16 cellular contexts compared by ENCODE assay signal in the genomic region with DNA sequence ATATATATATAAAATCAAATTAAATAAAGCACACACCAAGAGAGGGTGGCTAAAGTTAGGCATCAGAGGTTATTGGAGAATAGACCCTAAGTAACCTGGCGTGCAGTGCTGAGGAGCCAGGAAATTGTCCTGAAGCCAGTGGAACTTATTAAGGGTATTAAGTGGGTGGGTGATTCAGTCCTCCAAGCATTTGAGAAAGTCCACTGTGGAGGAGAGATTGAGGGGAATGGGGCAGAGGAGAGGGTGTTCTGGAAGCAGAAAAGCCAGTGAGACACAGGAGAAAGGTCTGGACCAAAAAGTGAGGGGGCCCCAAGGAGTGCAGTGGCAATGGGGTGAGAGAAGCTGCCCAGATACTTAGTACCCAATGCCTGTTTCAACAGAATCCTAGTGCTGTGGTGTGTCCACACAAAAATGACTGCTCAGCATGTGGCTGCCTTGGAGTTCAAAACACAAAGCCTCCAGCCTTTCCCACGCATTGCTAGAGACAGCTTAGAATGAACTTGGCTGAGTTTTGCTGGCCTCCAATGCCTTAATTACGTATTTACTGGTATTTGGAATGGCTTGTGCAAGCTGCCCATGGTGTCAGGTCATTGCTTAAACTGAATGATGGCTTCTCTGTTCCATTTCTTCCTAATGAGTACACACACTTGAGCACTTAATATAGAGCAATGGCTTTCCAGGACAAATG. TPM values are rescaled to one million over a fixed set of nuclear protein-coding genes. Genes with fewer than 3 reads are reported as not detected.
DNase-seq lines count a peak whose midpoint lies in the region; ATAC-seq, FAIRE-seq and TF ChIP-seq lines count a peak whose summit lies in the region.
"Had no signal": no experiment of that assay in that cellular context is flagged by ENCODE, and none has a peak within 500 bp of the region (broad histone marks: within the 10 kb centered on the region; RNA-seq: fewer than 3 reads in every experiment).

No MANE protein-coding gene starts in this region.

- no peak for ATAC-seq in HepG2
- ATAC-seq: activated T-helper 17 cell treated with anti-CD3 and anti-CD28 coated beads, Interleukin-2, amount 50 U/mL, for 72 hours had no signal

- DNase-seq in HepG2 (ENCODE audit: low spot score) (no peak), cardiac septum (ENCODE audit: low spot score) (peak; percentile 54), nucleus accumbens (lab: John Stamatoyannopoulos, UW) (peak in 29 of 56 donors; percentile 5 to 92 (median 47)), HuH-7 (ENCODE audit: low spot score) (no peak), BE2C (no peak), NCI-H446 (lab: John Stamatoyannopoulos, UW) (no peak)
- no peak for DNase-seq in effector memory CD4-positive, alpha-beta T cell
- DNase-seq: activated CD4-positive, alpha-beta memory T cell treated with anti-CD3 and anti-CD28 coated beads for 36 hours; DMS 273 treated with DMSO at 0.1 percent for 48 hours; NCI-H146; NCI-H526 treated with DMSO at 0.1 percent for 48 hours; RPMI8226 had no signal

- H3K4me3 ChIP-seq in liver (ENCODE audit: low read depth in 1 of 3, low read length in 3 of 3) (no peak overlapping the region), HepG2 (replicated peaks in 1 of 3; ENCODE audit: insufficient read depth in 1 of 3, low read depth in 2 of 3, low read length in 3 of 3) (no peak overlapping the region), BE2C (ENCODE audit: low read depth, low read length) (no peak overlapping the region)
- no peak overlapping the region for H3K4me3 ChIP-seq in effector memory CD4-positive, alpha-beta T cell (ENCODE audit: insufficient read depth, low read depth, low read length, poor library complexity, severe bottlenecking)

- CTCF ChIA-PET in HepG2 (lab: Yijun Ruan, JAX; ENCODE audit: low intra/inter-chr PET ratio, low total read pairs) = no interaction called here

- H3K79me2 ChIP-seq in HepG2 (ENCODE audit: insufficient read depth, low read length) = no peaks in the 10 kb centered on the region

- no peaks in the 10 kb centered on the region for H4K20me1 ChIP-seq in HepG2 (ENCODE audit: insufficient read depth, low read length)

- H3K9me3 ChIP-seq in liver (ENCODE audit: control insufficient read depth in 4 of 4, low read length in 3 of 4) = no peaks in the 10 kb centered on the region
- no peaks in the 10 kb centered on the region for H3K9me3 ChIP-seq in HepG2 (ENCODE audit: low read length)
- no peaks in the 10 kb centered on the region for H3K9me3 ChIP-seq in BE2C
- no peaks in the 10 kb centered on the region for H3K9me3 ChIP-seq in effector memory CD4-positive, alpha-beta T cell (ENCODE audit: control insufficient read depth, low read length)

- no TSS peak for BruUV-seq in HepG2 (replicated peaks; lab: Mats Ljungman, UMichigan)

- POLR2A ChIA-PET in HepG2 (lab: Yijun Ruan, JAX) = no interaction called here

- H3K27me3 ChIP-seq in liver (ENCODE audit: control insufficient read depth in 4 of 4, insufficient read depth in 4 of 4, low read length in 3 of 4) (no peaks in the 10 kb centered on the region), HepG2 (ENCODE audit: control insufficient read depth in 1 of 2, insufficient read depth in 2 of 2, low read length in 2 of 2) (peaks cover 0 to 34% of the 10 kb centered on the region in 2 experiments; a peak in 3 of 5 replicates), BE2C (no peaks in the 10 kb centered on the region)
- no peaks in the 10 kb centered on the region for H3K27me3 ChIP-seq in effector memory CD4-positive, alpha-beta T cell (replicated peaks; ENCODE audit: control insufficient read depth, insufficient read depth, low read length, poor library complexity, severe bottlenecking)

- H3K27ac ChIP-seq in liver (ENCODE audit: low read depth in 1 of 2, low read length in 2 of 2) (peak overlapping the region in 1 of 2 donors; percentile 59), HepG2 (ENCODE audit: extremely low read length, insufficient read depth, low read length) (no peak overlapping the region)
- H3K27ac ChIP-seq in effector memory CD4-positive, alpha-beta T cell (ENCODE audit: insufficient read depth, low read length, poor library complexity, severe bottlenecking) = no peak overlapping the region
- H3K27ac ChIP-seq: epithelial cell of prostate had no signal

- TF ChIP-seq CTCF in liver (IDR thresholded peaks at IDR 0.05; ENCODE audit: low read depth, low read length, missing input control) = no peak
- no peak for TF ChIP-seq CTCF in HepG2 (CRISPR knock-in tag; IDR thresholded peaks at IDR 0.05)
- no peak for TF ChIP-seq CTCF in BE2C (IDR thresholded peaks at IDR 0.05; ENCODE audit: low read depth, low read length)

- no peak for FAIRE-seq in HepG2 (lab: Jason Lieb, UNC)
- FAIRE-seq: islet of Langerhans had no signal

- H3K4me1 ChIP-seq in liver (ENCODE audit: control insufficient read depth in 4 of 4, insufficient read depth in 4 of 4, low read length in 3 of 4) (no peaks in the 10 kb centered on the region), HepG2 (ENCODE audit: insufficient read depth, low read length) (no peaks in the 10 kb centered on the region), BE2C (no peaks in the 10 kb centered on the region)
- H3K4me1 ChIP-seq in effector memory CD4-positive, alpha-beta T cell (ENCODE audit: control insufficient read depth, insufficient read depth, low read length, poor library complexity, severe bottlenecking) = no peaks in the 10 kb centered on the region

- intact Hi-C loops in HepG2 (cut with micrococcal nuclease; ENCODE audit: unreplicated experiment) = no loop called here
- intact Hi-C loops in cardiac septum (cut with DNase I) = no loop called here

- H3K36me3 ChIP-seq in liver (ENCODE audit: control insufficient read depth in 4 of 4, insufficient read depth in 3 of 4, low read depth in 1 of 4, low read length in 3 of 4) (no peaks in the 10 kb centered on the region), HepG2 (replicated peaks in 1 of 2; ENCODE audit: control insufficient read depth in 1 of 2, insufficient read depth in 2 of 2, low read length in 2 of 2) (no peaks in the 10 kb centered on the region), BE2C (no peaks in the 10 kb centered on the region)
- no peaks in the 10 kb centered on the region for H3K36me3 ChIP-seq in effector memory CD4-positive, alpha-beta T cell (ENCODE audit: control insufficient read depth, insufficient read depth, low read length)

- no peak for TF ChIP-seq POLR2A in HepG2 (IDR thresholded peaks at IDR 0.05; ENCODE audit: insufficient read depth in 1 of 2, low read depth in 2 of 2, low read length in 2 of 2)

- TF ChIP-seq RAD21 in liver (IDR thresholded peaks at IDR 0.05) = no peak
- no peak for TF ChIP-seq RAD21 in HepG2 (CRISPR knock-in tag; IDR thresholded peaks at IDR 0.05)

- H3K4me2 ChIP-seq in HepG2 (ENCODE audit: low read depth, low read length) = no peak overlapping the region

- no peak overlapping the region for H2AFZ ChIP-seq in HepG2 (ENCODE audit: low read length)

- 88% methylated on average over 3 of the region's 3 CpGs for WGBS in liver
- 34% methylated on average over 1 of the region's 3 CpGs for WGBS in HepG2 (ENCODE audit: low lambda C conversion rate)

- H3K9ac ChIP-seq in liver (ENCODE audit: low read depth in 1 of 2, low read length in 2 of 2) (no peak overlapping the region), HepG2 (ENCODE audit: insufficient read depth, low read depth, low read length) (no peak overlapping the region)

- in situ Hi-C loops in HepG2 (cut with HindIII; ENCODE audit: extremely low pct_ligation_motif_present, low pct_unique_long_range_greater_than_20kb) = no loop called here

- TF ChIP-seq EP300 in HepG2 (IDR thresholded peaks at IDR 0.05; ENCODE audit: low read depth in 2 of 2, low read length in 2 of 2) (no peak), HepG2 (CRISPR knock-in tag; IDR thresholded peaks at IDR 0.05; ENCODE audit: borderline replicate concordance) (no peak)

TF ChIP-seq in liver, 16 proteins besides CTCF, POLR2A, EP300 and RAD21 (continues in another document):
- no peak for TF ChIP-seq EGR1 (IDR thresholded peaks at IDR 0.05; ENCODE audit: low read depth in 2 of 2)
- TF ChIP-seq TAF1 (conservative IDR thresholded peaks at IDR 0.05) = no peak
- TF ChIP-seq, protein P1, sequence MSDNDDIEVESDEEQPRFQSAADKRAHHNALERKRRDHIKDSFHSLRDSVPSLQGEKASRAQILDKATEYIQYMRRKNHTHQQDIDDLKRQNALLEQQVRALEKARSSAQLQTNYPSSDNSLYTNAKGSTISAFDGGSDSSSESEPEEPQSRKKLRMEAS (IDR thresholded peaks at IDR 0.05) = peak; percentile 22

TF ChIP-seq in HepG2, 621 proteins besides CTCF, POLR2A, EP300 and RAD21 (continues in another document):
- TF ChIP-seq RORA (CRISPR knock-in tag; IDR thresholded peaks at IDR 0.05) (no peak), HDAC1 (CRISPR knock-in tag; IDR thresholded peaks at IDR 0.05) (no peak)

RNA-seq across cellular contexts. Expression of a gene that starts 44.9 kb away (rescaled TPM):
- total RNA-seq in liver = 10 to 100 TPM in 1 of 2 donors, 1 to 10 TPM in 1; 5.8 to 16.5 TPM
- polyA plus RNA-seq in liver = 1 to 10 TPM; 2.9 to 7.1 TPM
- total RNA-seq in HepG2 (2016; rRNA removed; fragmentation: Illumina TruSeq; extraction: Trizol) = 1.1 and 1.4 TPM in 2 replicates
- 1.0 and 1.2 TPM in 2 replicates for total RNA-seq in HepG2 (2016; cell fraction: cytosol; rRNA removed; fragmentation: Illumina TruSeq; extraction: Trizol; ENCODE audit: low read depth)
- total RNA-seq in HepG2 (2016; cell fraction: insoluble cytoplasmic fraction; rRNA removed; fragmentation: Illumina TruSeq; extraction: Trizol) = 1.4 and 1.5 TPM in 2 replicates
- 2.7 and 2.9 TPM in 2 replicates for total RNA-seq in HepG2 (2016; cell fraction: membrane; rRNA removed; fragmentation: Illumina TruSeq; extraction: Trizol)
- total RNA-seq in HepG2 (2016; cell fraction: nucleus; rRNA removed; fragmentation: Illumina TruSeq; extraction: Trizol) = 1.1 and 1.9 TPM in 2 replicates
- 94.7 and 113 TPM in 2 replicates for polyA plus RNA-seq in HepG2 (2011; rRNA removed)
- 101 and 112 TPM in 2 replicates for polyA plus RNA-seq in HepG2 (2011; cell fraction: cytosol; rRNA removed)
- 181 and 188 TPM in 2 replicates for polyA plus RNA-seq in HepG2 (2011; cell fraction: nucleus; rRNA removed)
- polyA plus RNA-seq in HepG2 (2012) = 46.0 and 71.6 TPM in 2 replicates
- polyA plus RNA-seq in HepG2 (2016; cell fraction: cytosol; fragmentation: Illumina TruSeq; extraction: Trizol; ENCODE audit: low read depth) = 0.27 and 0.52 TPM in 2 replicates
- 1.4 TPM in 2 replicates for polyA plus RNA-seq in HepG2 (2016; cell fraction: insoluble cytoplasmic fraction; fragmentation: Illumina TruSeq; extraction: Trizol; ENCODE audit: low read depth)
- polyA plus RNA-seq in HepG2 (2016; cell fraction: membrane; fragmentation: Illumina TruSeq; extraction: Trizol; ENCODE audit: low read depth) = 0.68 and 0.92 TPM in 2 replicates
- 1.1 and 1.9 TPM in 2 replicates for polyA plus RNA-seq in HepG2 (2016; cell fraction: nucleus; fragmentation: Illumina TruSeq; extraction: Trizol; ENCODE audit: insufficient read depth, low read depth)
- 10.5 and 261 TPM in 2 replicates for polyA minus RNA-seq in HepG2 (2011; rRNA and poly(A)+ RNA removed; ENCODE audit: low replicate concordance)
- polyA minus RNA-seq in HepG2 (2011; cell fraction: cytosol; rRNA and poly(A)+ RNA removed) = 111 and 123 TPM in 2 replicates
- 241 and 251 TPM in 2 replicates for polyA minus RNA-seq in HepG2 (2011; cell fraction: nucleus; rRNA and poly(A)+ RNA removed)
- 5.4 TPM for total RNA-seq in cardiac septum
- 32.1 TPM for polyA plus RNA-seq in BE2C (2012; ENCODE audit: insufficient read depth, insufficient read length, low read depth)

Comparison
In these comparisons a context has a peak if more than half of its experiments do, and no peak if none do; other contexts are left out.
1. DNase-seq: peak in cardiac septum (single experiment) and nucleus accumbens (29 of 56); none in HepG2 (single experiment), HuH-7 (single experiment), BE2C (single experiment), effector memory CD4-positive, alpha-beta T cell (0 of 3) and NCI-H446 (0 of 2).